ENCODE assay signal across 17 cellular contexts in genomic region chr1:81597720-81598426, GRCh38.
DNase-seq lines count a peak whose midpoint lies in the region; ATAC-seq, FAIRE-seq and TF ChIP-seq lines count a peak whose summit lies in the region.
"Had no signal": no experiment of that assay in that cellular context is flagged by ENCODE, and none has a peak within 500 bp of the region (broad histone marks: within the 10 kb centered on the region; RNA-seq: fewer than 3 reads in every experiment).

No MANE protein-coding gene starts in this region.

- DNase-seq in H1 (ENCODE audit: low read depth in 1 of 2, low spot score in 2 of 2) = no peak
- no peak for DNase-seq in NCI-H2081 treated with DMSO at 0.1 percent for 48 hours (lab: John Stamatoyannopoulos, UW)
- no peak for DNase-seq in activated naive CD4-positive, alpha-beta T cell treated with Interleukin-2 at 50 U/mL for 16 hours
- no peak for DNase-seq in NCI-H510A treated with DMSO at 0.1 percent for 48 hours (lab: John Stamatoyannopoulos, UW)
- DNase-seq: 8988T; AML-193; CD8-positive, alpha-beta memory T cell; GF-D8; H7; IMR-90; KBM-7 had no signal

- H2BK5ac ChIP-seq in H1 (ENCODE audit: low read depth, low read length) = no peak overlapping the region

- H4K5ac ChIP-seq in H1 (ENCODE audit: insufficient read length, low read depth, low read length) = no peak overlapping the region

- ATAC-seq in GM18508 (IDR thresholded peaks at IDR 0.05; ENCODE audit: insufficient read depth, unreplicated experiment) = peak; percentile 53
- peak; percentile 60 for ATAC-seq in GM19463 (IDR thresholded peaks at IDR 0.05; ENCODE audit: unreplicated experiment)
- ATAC-seq in HG03378 (IDR thresholded peaks at IDR 0.05; ENCODE audit: unreplicated experiment) = peak; percentile 48
- ATAC-seq in HG03520 (IDR thresholded peaks at IDR 0.05; ENCODE audit: unreplicated experiment) = no peak

- no peak overlapping the region for H2BK120ac ChIP-seq in H1 (replicated peaks; ENCODE audit: low read depth, low read length)

- H3K23ac ChIP-seq in H1 (ENCODE audit: insufficient read length) = no peak overlapping the region

- H3K18ac ChIP-seq in H1 (ENCODE audit: extremely low read depth, low read length) = no peak overlapping the region

- H3K14ac ChIP-seq in H1 (ENCODE audit: insufficient read length) = no peak overlapping the region

- 73% methylated on average over 3 of the region's 3 CpGs; no CpG with 5 or more reads in 1 of the 2 experiments for WGBS in H1 (ENCODE audit: extremely low coverage in 1 of 2, insufficient coverage in 1 of 2, insufficient read length in 1 of 2, insufficient replicate concordance in 2 of 2, low coverage in 1 of 2, low lambda C conversion rate in 2 of 2, missing lambda C conversion rate in 1 of 2), 2 experiments

- no peaks in the 10 kb centered on the region for H3K36me3 ChIP-seq in H1 (ENCODE audit: control insufficient read depth in 2 of 4, insufficient read depth in 4 of 4, low read length in 3 of 4)
- H3K36me3 ChIP-seq: BLaER1 had no signal

- no peak overlapping the region for H4K91ac ChIP-seq in H1 (replicated peaks; ENCODE audit: insufficient read length, low read length)

- no peak for TF ChIP-seq POLR2A in H1 (IDR thresholded peaks at IDR 0.05; ENCODE audit: control extremely low read depth in 1 of 2, low read depth in 2 of 2, low read length in 2 of 2)

- no peak overlapping the region for H3K4ac ChIP-seq in H1 (replicated peaks; ENCODE audit: insufficient read length, low read depth, low read length)

- POLR2A ChIA-PET in H1 (lab: Charles Lee; ENCODE audit: partially characterized antibody) = no interaction called here

- no peaks in the 10 kb centered on the region for H3K79me2 ChIP-seq in H1 (ENCODE audit: control insufficient read depth in 1 of 2, insufficient read depth in 2 of 2, low read length in 2 of 2)

- H3K9me3 ChIP-seq in H1 (ENCODE audit: insufficient read depth in 2 of 2, low read depth in 1 of 2, low read length in 1 of 2) = no peaks in the 10 kb centered on the region
- H3K9me3 ChIP-seq: BLaER1 had no signal

- CTCF ChIA-PET in H1 (lab: Charles Lee; ENCODE audit: partially characterized antibody) = interaction anchor here (1.2 to 1.5 kb wide), 3 partner anchors 9 to 19 kb away, joined by 3 to 5 read pairs (median 3); no protein-coding TSS in a partner anchor

- no peak for FAIRE-seq in H1 (lab: Jason Lieb, UNC)
- FAIRE-seq: GM19239 had no signal

- H2AFZ ChIP-seq in H1 (ENCODE audit: low read length) = peak overlapping the region; percentile 60; the same call in 1 of the 2 replicates

- no peak for TF ChIP-seq CTCF in H1 (IDR thresholded peaks at IDR 0.05; ENCODE audit: control extremely low read depth in 1 of 3, insufficient read depth in 1 of 3, low read depth in 1 of 3, low read length in 3 of 3)

- no peak overlapping the region for H4K8ac ChIP-seq in H1 (ENCODE audit: extremely low read depth, insufficient read depth, low read length)

- H3K27me3 ChIP-seq in H1 (replicated peaks in 1 of 4; ENCODE audit: control insufficient read depth in 3 of 4, extremely low read depth in 1 of 4, insufficient read depth in 3 of 4, low read length in 3 of 4) = no peaks in the 10 kb centered on the region
- H3K27me3 ChIP-seq: BLaER1 had no signal

- H2BK15ac ChIP-seq in H1 (ENCODE audit: low read length) = no peak overlapping the region

- H3K79me1 ChIP-seq in H1 (ENCODE audit: low read depth, low read length) = no peaks in the 10 kb centered on the region

- no peak overlapping the region for H3K56ac ChIP-seq in H1 (replicated peaks; ENCODE audit: insufficient read length, low read depth, low read length)

- H3K4me1 ChIP-seq in H1 (replicated peaks in 1 of 4; ENCODE audit: control insufficient read depth in 3 of 4, insufficient read depth in 4 of 4, low read length in 3 of 4) = peaks cover 0 to 4% (median 2%) of the 10 kb centered on the region in 4 experiments; a peak in 2 of 7 replicates
- H3K4me1 ChIP-seq: BLaER1 had no signal

- no peaks in the 10 kb centered on the region for H4K20me1 ChIP-seq in H1 (replicated peaks in 1 of 2; ENCODE audit: control insufficient read depth in 1 of 2, insufficient read depth in 2 of 2, low read length in 2 of 2)
- H4K20me1 ChIP-seq: BLaER1 had no signal

- H3K4me2 ChIP-seq in H1 (ENCODE audit: insufficient read depth in 1 of 2, low read depth in 2 of 2, low read length in 2 of 2) = no peak overlapping the region
- H3K4me2 ChIP-seq: BLaER1 had no signal

- no peak overlapping the region for H3K4me3 ChIP-seq in H1 (ENCODE audit: extremely low read depth in 1 of 4, insufficient read depth in 2 of 4, low read depth in 3 of 4, low read length in 4 of 4)
- H3K4me3 ChIP-seq: BLaER1 had no signal

- no peak overlapping the region for H3K27ac ChIP-seq in H1 (ENCODE audit: low read depth, low read length)
- H3K27ac ChIP-seq: BLaER1 had no signal

- H2AK5ac ChIP-seq in H1 (ENCODE audit: low read depth, low read length) = no peak overlapping the region

- no peak overlapping the region for H3K9ac ChIP-seq in H1 (replicated peaks in 1 of 4; ENCODE audit: extremely low read depth in 1 of 4, low read depth in 3 of 4, low read length in 3 of 4)
- H3K9ac ChIP-seq: BLaER1 had no signal

- H2BK20ac ChIP-seq in H1 (ENCODE audit: low read length) = no peak overlapping the region

- H2BK12ac ChIP-seq in H1 (ENCODE audit: low read depth, low read length) = no peak overlapping the region

- no peaks in the 10 kb centered on the region for H3K23me2 ChIP-seq in H1 (ENCODE audit: low read depth, low read length)

- TF ChIP-seq EP300 in H1 (IDR thresholded peaks at IDR 0.05; ENCODE audit: borderline replicate concordance in 1 of 2, low read depth in 2 of 2, low read length in 2 of 2) = no peak

- no peak for TF ChIP-seq RAD21 in H1 (IDR thresholded peaks at IDR 0.05 in 1 of 2, conservative IDR thresholded peaks at IDR 0.05 in 1 of 2; ENCODE audit: low read depth in 2 of 2, low read length in 2 of 2)

TF ChIP-seq in H1, 55 proteins besides CTCF, POLR2A, EP300 and RAD21:
- TF ChIP-seq PHF8 (conservative IDR thresholded peaks at IDR 0.05; ENCODE audit: low read depth, low read length) (no peak), POU5F1 (IDR thresholded peaks at IDR 0.05; ENCODE audit: low read depth, low read length) (no peak), TAF7 (optimal IDR thresholded peaks at IDR 0.05; ENCODE audit: borderline replicate concordance, low read depth, low read length) (no peak), CBX8 (IDR thresholded peaks at IDR 0.05; ENCODE audit: borderline replicate concordance, low read depth, low read length) (no peak), TBP (IDR thresholded peaks at IDR 0.05; ENCODE audit: low read depth, low read length) (no peak), SIN3A (conservative IDR thresholded peaks at IDR 0.05 in 1 of 2, IDR thresholded peaks at IDR 0.05 in 1 of 2; ENCODE audit: low read depth in 1 of 2, low read length in 2 of 2) (no peak), CHD1 (IDR thresholded peaks at IDR 0.05; ENCODE audit: low read depth, low read length) (no peak), BRCA1 (IDR thresholded peaks at IDR 0.05; ENCODE audit: low read depth, low read length) (no peak), HDAC2 (IDR thresholded peaks at IDR 0.05; ENCODE audit: borderline replicate concordance in 1 of 2, low read depth in 2 of 2, low read length in 2 of 2) (no peak), EZH2 (IDR thresholded peaks at IDR 0.05; ENCODE audit: low read depth, low read length, severe bottlenecking) (no peak), CTBP2 (IDR thresholded peaks at IDR 0.05; ENCODE audit: borderline replicate concordance, insufficient read depth, insufficient read length, low read length) (no peak), SP1 (IDR thresholded peaks at IDR 0.05; ENCODE audit: low read depth, low read length) (no peak), CBX5 (IDR thresholded peaks at IDR 0.05; ENCODE audit: low read depth, low read length) (no peak), FOSL1 (IDR thresholded peaks at IDR 0.05; ENCODE audit: insufficient read depth, low read depth, low read length) (no peak)
